10 cellular contexts compared by ENCODE assay signal in the genomic region with DNA sequence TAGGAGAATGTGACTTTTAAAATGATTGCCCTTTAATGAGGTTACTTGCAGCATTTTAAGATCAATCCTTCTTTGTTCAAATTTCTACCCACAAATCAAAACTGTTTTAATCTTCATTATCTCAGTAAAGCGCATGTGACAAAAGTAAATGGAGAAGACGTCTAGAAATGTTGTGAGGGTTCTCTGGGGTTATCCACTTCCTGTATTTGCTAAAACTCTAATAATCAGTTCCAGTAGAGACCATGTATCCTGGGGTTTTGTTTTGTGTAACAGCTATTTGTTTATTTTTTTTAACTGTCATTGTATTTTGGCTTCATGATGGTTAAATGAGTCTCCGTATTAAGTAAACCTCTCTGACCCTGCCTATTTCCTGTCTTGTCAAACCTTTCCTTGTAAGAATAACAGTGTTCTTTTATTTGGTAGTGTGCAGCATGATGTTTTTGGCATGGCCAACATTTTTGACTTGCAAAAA. TPM values are rescaled to one million over a fixed set of nuclear protein-coding genes. Genes with fewer than 3 reads are reported as not detected.
DNase-seq lines count a peak whose midpoint lies in the region; ATAC-seq, FAIRE-seq and TF ChIP-seq lines count a peak whose summit lies in the region.
"Had no signal": no experiment of that assay in that cellular context is flagged by ENCODE, and none has a peak within 500 bp of the region (broad histone marks: within the 10 kb centered on the region; RNA-seq: fewer than 3 reads in every experiment).

No MANE protein-coding gene starts in this region.

- peak overlapping the region; percentile 31 for H3K9ac ChIP-seq in skeletal muscle satellite cell (ENCODE audit: low read depth, low read length)

- H3K4me1 ChIP-seq in esophagus muscularis mucosa (peaks cover 0 to 12% (median 7%) of the 10 kb centered on the region in 4 donors), skeletal muscle satellite cell (ENCODE audit: control insufficient read depth, insufficient read depth, low read length) (peaks cover 24% of the 10 kb centered on the region)

- H3K4me1 Mint-ChIP-seq in activated T-cell treated with anti-CD3 and anti-CD28 coated beads, Interleukin-2, amount 50 U/mL, for 24 hours (ENCODE audit: low read depth): peaks cover 6% of the 10 kb centered on the region

- FAIRE-seq in GM12891 (lab: Jason Lieb, UNC): peak; percentile 31

- peak overlapping the region in 3 of 4 donors; percentile 13 to 45 (median 37) for H3K27ac ChIP-seq in esophagus muscularis mucosa (replicated peaks in 1 of 4)

- 22% methylated on average over 3 of the region's 3 CpGs for WGBS in esophagus muscularis mucosa

- no peak for DNase-seq in GM12891 (ENCODE audit: insufficient read length, low spot score)
- peak; percentile 41 for DNase-seq in NCI-H69 (lab: John Stamatoyannopoulos, UW)
- no peak for DNase-seq in esophagus muscularis mucosa (ENCODE audit: extremely low spot score)
- no peak for DNase-seq in erythroblast (lab: John Stamatoyannopoulos, UW)
- no peak for DNase-seq in activated T-cell treated with anti-CD3 and anti-CD28 coated beads, Interleukin-2, amount 50 U/mL, for 24 hours
- no peak for DNase-seq in DMS153 (lab: John Stamatoyannopoulos, UW)
- DNase-seq: activated T-cell treated with anti-CD3 and anti-CD28 coated beads, Interleukin-2, amount 50 U/mL, for 1 hour; T-cell had no signal

- H3K27ac Mint-ChIP-seq in activated T-cell treated with anti-CD3 and anti-CD28 coated beads, Interleukin-2, amount 50 U/mL, for 24 hours: no peak overlapping the region
- H3K27ac Mint-ChIP-seq: T-cell had no signal

- no peaks in the 10 kb centered on the region for H3K36me3 Mint-ChIP-seq in activated T-cell treated with anti-CD3 and anti-CD28 coated beads, Interleukin-2, amount 50 U/mL, for 24 hours (ENCODE audit: low read depth)
- H3K36me3 Mint-ChIP-seq: T-cell had no signal

- H3K4me3 Mint-ChIP-seq in activated T-cell treated with anti-CD3 and anti-CD28 coated beads, Interleukin-2, amount 50 U/mL, for 24 hours: no peak overlapping the region
- H3K4me3 Mint-ChIP-seq: T-cell had no signal

- H3K27me3 ChIP-seq in esophagus muscularis mucosa (no peaks in the 10 kb centered on the region), skeletal muscle satellite cell (ENCODE audit: control insufficient read depth, insufficient read depth, low read length) (no peaks in the 10 kb centered on the region)

- intact Hi-C loops in esophagus muscularis mucosa (cut with DNase I): loop anchor here (10.0 kb wide), 1 partner anchor 286 kb away; the partner anchor contains the start of gene FBN1

- H3K9me3 Mint-ChIP-seq in activated T-cell treated with anti-CD3 and anti-CD28 coated beads, Interleukin-2, amount 50 U/mL, for 24 hours: no peaks in the 10 kb centered on the region
- H3K9me3 Mint-ChIP-seq: T-cell had no signal

- TF ChIP-seq CTCF in esophagus muscularis mucosa (IDR thresholded peaks at IDR 0.05): no peak

- ATAC-seq in GM21360 (IDR thresholded peaks at IDR 0.05; ENCODE audit: unreplicated experiment): no peak
- ATAC-seq: T-cell had no signal

- H3K27me3 Mint-ChIP-seq in activated T-cell treated with anti-CD3 and anti-CD28 coated beads, Interleukin-2, amount 50 U/mL, for 24 hours: no peaks in the 10 kb centered on the region
- H3K27me3 Mint-ChIP-seq: T-cell had no signal

- H3K9me3 ChIP-seq in esophagus muscularis mucosa (no peaks in the 10 kb centered on the region), skeletal muscle satellite cell (replicated peaks; ENCODE audit: low read length) (no peaks in the 10 kb centered on the region)

- TF ChIP-seq POLR2A in GM12891 (IDR thresholded peaks at IDR 0.05; ENCODE audit: low read depth, low read length) (no peak), esophagus muscularis mucosa (IDR thresholded peaks at IDR 0.05; ENCODE audit: low read depth) (no peak), erythroblast (IDR thresholded peaks at IDR 0.05; ENCODE audit: low read length) (no peak)

- H3K36me3 ChIP-seq in esophagus muscularis mucosa (no peaks in the 10 kb centered on the region), skeletal muscle satellite cell (ENCODE audit: insufficient read depth, low read length) (no peaks in the 10 kb centered on the region)

- no peak for TF ChIP-seq EP300 in esophagus muscularis mucosa (IDR thresholded peaks at IDR 0.05)

- H3K4me3 ChIP-seq in esophagus muscularis mucosa: no peak overlapping the region
- no peak overlapping the region for H3K4me3 ChIP-seq in skeletal muscle satellite cell (ENCODE audit: low read length)

- peak overlapping the region; percentile 41 for H3K4me2 ChIP-seq in skeletal muscle satellite cell (ENCODE audit: low read length)

TF ChIP-seq in GM12891, 5 proteins besides CTCF, POLR2A, EP300 and RAD21:
- no peak for TF ChIP-seq POLR2AphosphoS5 (IDR thresholded peaks at IDR 0.05; ENCODE audit: low read depth, low read length)
- TF ChIP-seq SPI1 (IDR thresholded peaks at IDR 0.05; ENCODE audit: low read depth, low read length): peak; percentile 71
TF ChIP-seq in GM12891: peak in this region for 1.

RNA-seq across cellular contexts. Expression of gene DUT, which starts 27.5 kb away (rescaled TPM):
- polyA plus RNA-seq in GM12891 (2012; ENCODE audit: low read depth, missing spikeins): 147 TPM
- total RNA-seq in esophagus muscularis mucosa: 100 to 1,000 TPM in 1 of 4 donors, 10 to 100 TPM in 3; 82.0 to 121 (median 92.8) TPM
- 52.4 and 57.8 TPM in 2 replicates for total RNA-seq in skeletal muscle satellite cell (2012; rRNA removed)
